Comparison of ENCODE assay signal across 10 cellular contexts in genomic region chr11:128468106-128468505, GRCh38.
DNase-seq lines count a peak whose midpoint lies in the region; ATAC-seq and TF ChIP-seq lines count a peak whose summit lies in the region.
"Had no signal": no experiment of that assay in that cellular context is flagged by ENCODE, and none has a peak within 500 bp of the region (broad histone marks: within the 10 kb centered on the region; RNA-seq: fewer than 3 reads in every experiment).

No MANE protein-coding gene starts in this region.

- peak overlapping the region; percentile 77 for H3K4me2 ChIP-seq in MM.1S (ENCODE audit: low read depth, low read length)
- H3K4me2 ChIP-seq in osteoblast (ENCODE audit: insufficient read depth, low read length) = peak overlapping the region; percentile 49

- no peaks in the 10 kb centered on the region for H3K9me3 ChIP-seq in CD4-positive, CD25-positive, alpha-beta regulatory T cell (ENCODE audit: control insufficient read depth in 2 of 2, low read length in 2 of 2)
- H3K9me3 ChIP-seq in MM.1S (replicated peaks; ENCODE audit: insufficient read depth, low read length) (no peaks in the 10 kb centered on the region), osteoblast (ENCODE audit: low read depth, low read length) (no peaks in the 10 kb centered on the region)

- peaks cover 56 to 99% (median 86%) of the 10 kb centered on the region in 4 donors for H3K4me1 Mint-ChIP-seq in CD4-positive, CD25-positive, alpha-beta regulatory T cell
- peaks cover 97% of the 10 kb centered on the region for H3K4me1 Mint-ChIP-seq in central memory CD8-positive, alpha-beta T cell

- no peak for ATAC-seq in CD4-positive, CD25-positive, alpha-beta regulatory T cell (ENCODE audit: low read depth in 2 of 2)
- ATAC-seq in central memory CD8-positive, alpha-beta T cell (replicated peaks; ENCODE audit: extremely low read depth, poor library complexity, severe bottlenecking) = no peak
- ATAC-seq in HG03175 (IDR thresholded peaks at IDR 0.05; ENCODE audit: unreplicated experiment) (no peak), GM19467 (IDR thresholded peaks at IDR 0.05; ENCODE audit: unreplicated experiment) (no peak), GM18870 (IDR thresholded peaks at IDR 0.05; ENCODE audit: unreplicated experiment) (no peak)

- H4K20me1 ChIP-seq in MM.1S (ENCODE audit: insufficient read depth, low read length) (no peaks in the 10 kb centered on the region), osteoblast (ENCODE audit: insufficient read depth, low read length) (peaks cover 5% of the 10 kb centered on the region)

- H2AFZ ChIP-seq in MM.1S (ENCODE audit: low read length) = no peak overlapping the region
- H2AFZ ChIP-seq in osteoblast (ENCODE audit: low read length) = no peak overlapping the region

- peaks cover 100% of the 10 kb centered on the region for H3K4me1 ChIP-seq in CD4-positive, CD25-positive, alpha-beta regulatory T cell (ENCODE audit: control insufficient read depth, insufficient read depth, low read length, poor library complexity, severe bottlenecking)
- H3K4me1 ChIP-seq in MM.1S (ENCODE audit: low read length) (peaks cover 58% of the 10 kb centered on the region), osteoblast (ENCODE audit: insufficient read depth, low read length) (peaks cover 62% of the 10 kb centered on the region)

- peaks cover 50% of the 10 kb centered on the region for H3F3A ChIP-seq in MM.1S (ENCODE audit: insufficient read depth, low read length)

- H3K27ac ChIP-seq in CD4-positive, CD25-positive, alpha-beta regulatory T cell (ENCODE audit: insufficient read depth, low read length, poor library complexity, severe bottlenecking) = peak overlapping the region; percentile 97
- H3K27ac ChIP-seq in MM.1S (ENCODE audit: low read length) = peak overlapping the region; percentile 93
- H3K27ac ChIP-seq in osteoblast (ENCODE audit: low read depth, low read length) = peak overlapping the region; percentile 96

- H3K9me2 ChIP-seq in MM.1S (replicated peaks; ENCODE audit: insufficient read depth, low read length) = no peaks in the 10 kb centered on the region

- H3K4me3 ChIP-seq in CD4-positive, CD25-positive, alpha-beta regulatory T cell (ENCODE audit: low read depth, low read length) = peak overlapping the region; percentile 81
- H3K4me3 ChIP-seq in MM.1S (ENCODE audit: low read length) = no peak overlapping the region
- H3K4me3 ChIP-seq in osteoblast (ENCODE audit: insufficient read depth, low read length) = no peak overlapping the region

- H3K36me3 ChIP-seq in CD4-positive, CD25-positive, alpha-beta regulatory T cell (ENCODE audit: control insufficient read depth, insufficient read depth, low read length) = peaks cover 92% of the 10 kb centered on the region
- H3K36me3 ChIP-seq in MM.1S (replicated peaks; ENCODE audit: insufficient read depth, low read length) = no peaks in the 10 kb centered on the region
- peaks cover 46% of the 10 kb centered on the region for H3K36me3 ChIP-seq in osteoblast (ENCODE audit: insufficient read depth, low read length)

- peaks cover 7% of the 10 kb centered on the region for H3K27me3 Mint-ChIP-seq in CD4-positive, CD25-positive, alpha-beta regulatory T cell
- H3K27me3 Mint-ChIP-seq in central memory CD8-positive, alpha-beta T cell = no peaks in the 10 kb centered on the region

- peaks cover 96% of the 10 kb centered on the region for H3K36me3 Mint-ChIP-seq in CD4-positive, CD25-positive, alpha-beta regulatory T cell
- peaks cover 96% of the 10 kb centered on the region for H3K36me3 Mint-ChIP-seq in central memory CD8-positive, alpha-beta T cell (ENCODE audit: insufficient read depth)

- peak overlapping the region; percentile 39; the same call in 1 of the 2 replicates for H3K9ac ChIP-seq in MM.1S (ENCODE audit: low read length)

- no peaks in the 10 kb centered on the region for H3K27me3 ChIP-seq in CD4-positive, CD25-positive, alpha-beta regulatory T cell (ENCODE audit: control insufficient read depth, insufficient read depth, low read length)
- H3K27me3 ChIP-seq in MM.1S (replicated peaks; ENCODE audit: insufficient read depth, low read length) (no peaks in the 10 kb centered on the region), osteoblast (ENCODE audit: insufficient read depth, low read length) (no peaks in the 10 kb centered on the region)

- TF ChIP-seq CTCF in MM.1S (IDR thresholded peaks at IDR 0.05; ENCODE audit: low read length) (no peak), osteoblast (IDR thresholded peaks at IDR 0.05; ENCODE audit: extremely low read depth, low read depth, low read length) (no peak)

- DNase-seq in CD4-positive, CD25-positive, alpha-beta regulatory T cell = no peak
- DNase-seq in MM.1S (peak; percentile 20), osteoblast (ENCODE audit: insufficient read length, low spot score, missing footprints) (no peak), NCI-H1092 treated with DMSO at 0.1 percent for 48 hours (lab: John Stamatoyannopoulos, UW) (no peak)
- no peak for DNase-seq in central memory CD8-positive, alpha-beta T cell (ENCODE audit: low spot score in 2 of 2)
- DNase-seq: activated gamma-delta T cell treated with Interleukin-2 at 50 U/mL for 16 hours, DMS153 had no signal

- peak overlapping the region; percentile 81 to 93 (median 84) for H3K4me3 Mint-ChIP-seq in CD4-positive, CD25-positive, alpha-beta regulatory T cell
- peak overlapping the region; percentile 79 for H3K4me3 Mint-ChIP-seq in central memory CD8-positive, alpha-beta T cell

- H3K9me3 Mint-ChIP-seq in CD4-positive, CD25-positive, alpha-beta regulatory T cell = no peaks in the 10 kb centered on the region
- no peaks in the 10 kb centered on the region for H3K9me3 Mint-ChIP-seq in central memory CD8-positive, alpha-beta T cell

- peak overlapping the region; percentile 95 to 99 (median 98) for H3K27ac Mint-ChIP-seq in CD4-positive, CD25-positive, alpha-beta regulatory T cell
- H3K27ac Mint-ChIP-seq in central memory CD8-positive, alpha-beta T cell (ENCODE audit: low read depth) = peak overlapping the region; percentile 99

- H3K79me2 ChIP-seq in MM.1S (ENCODE audit: low read length) (peaks cover 23% of the 10 kb centered on the region), osteoblast (ENCODE audit: insufficient read depth, low read length) (peaks cover 89% of the 10 kb centered on the region)
